ENCODE assay signal across 1 cellular context in the genomic region with DNA sequence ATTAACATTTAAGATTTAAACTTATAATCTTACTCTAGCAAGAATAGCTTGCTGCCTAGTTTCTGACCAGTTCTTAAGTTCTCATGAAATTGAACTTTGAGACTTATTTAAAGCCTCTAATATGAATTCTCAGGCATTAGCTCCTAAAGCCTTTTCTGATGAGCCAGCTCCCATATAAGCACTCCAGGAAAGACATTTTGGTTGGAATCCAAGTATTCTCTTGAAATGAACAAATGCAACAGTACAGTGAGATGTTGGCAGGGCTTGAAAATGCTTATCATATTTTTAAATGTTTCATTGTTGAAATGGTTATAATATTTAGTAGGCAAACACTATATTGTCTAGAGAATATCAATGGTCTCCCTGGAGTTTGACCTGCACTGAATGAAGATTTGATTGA.
TF ChIP-seq lines count a peak whose summit lies in the region.

No MANE protein-coding gene starts in this region.

TF ChIP-seq in SK-N-SH treated with all-trans-retinoic acid at 6 μM for 48 hours, 23 proteins besides CTCF, POLR2A, EP300 and RAD21 (continued from another document):
- TF ChIP-seq, protein P1, sequence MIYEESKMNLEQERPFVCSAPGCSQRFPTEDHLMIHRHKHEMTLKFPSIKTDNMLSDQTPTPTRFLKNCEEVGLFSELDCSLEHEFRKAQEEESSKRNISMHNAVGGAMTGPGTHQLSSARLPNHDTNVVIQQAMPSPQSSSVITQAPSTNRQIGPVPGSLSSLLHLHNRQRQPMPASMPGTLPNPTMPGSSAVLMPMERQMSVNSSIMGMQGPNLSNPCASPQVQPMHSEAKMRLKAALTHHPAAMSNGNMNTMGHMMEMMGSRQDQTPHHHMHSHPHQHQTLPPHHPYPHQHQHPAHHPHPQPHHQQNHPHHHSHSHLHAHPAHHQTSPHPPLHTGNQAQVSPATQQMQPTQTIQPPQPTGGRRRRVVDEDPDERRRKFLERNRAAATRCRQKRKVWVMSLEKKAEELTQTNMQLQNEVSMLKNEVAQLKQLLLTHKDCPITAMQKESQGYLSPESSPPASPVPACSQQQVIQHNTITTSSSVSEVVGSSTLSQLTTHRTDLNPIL (CRISPR knock-in tag; IDR thresholded peaks at IDR 0.05; ENCODE audit: low read depth) = no peak
- no peak for TF ChIP-seq TCF4 (CRISPR knock-in tag; IDR thresholded peaks at IDR 0.05; ENCODE audit: borderline replicate concordance)
- TF ChIP-seq, protein P2, sequence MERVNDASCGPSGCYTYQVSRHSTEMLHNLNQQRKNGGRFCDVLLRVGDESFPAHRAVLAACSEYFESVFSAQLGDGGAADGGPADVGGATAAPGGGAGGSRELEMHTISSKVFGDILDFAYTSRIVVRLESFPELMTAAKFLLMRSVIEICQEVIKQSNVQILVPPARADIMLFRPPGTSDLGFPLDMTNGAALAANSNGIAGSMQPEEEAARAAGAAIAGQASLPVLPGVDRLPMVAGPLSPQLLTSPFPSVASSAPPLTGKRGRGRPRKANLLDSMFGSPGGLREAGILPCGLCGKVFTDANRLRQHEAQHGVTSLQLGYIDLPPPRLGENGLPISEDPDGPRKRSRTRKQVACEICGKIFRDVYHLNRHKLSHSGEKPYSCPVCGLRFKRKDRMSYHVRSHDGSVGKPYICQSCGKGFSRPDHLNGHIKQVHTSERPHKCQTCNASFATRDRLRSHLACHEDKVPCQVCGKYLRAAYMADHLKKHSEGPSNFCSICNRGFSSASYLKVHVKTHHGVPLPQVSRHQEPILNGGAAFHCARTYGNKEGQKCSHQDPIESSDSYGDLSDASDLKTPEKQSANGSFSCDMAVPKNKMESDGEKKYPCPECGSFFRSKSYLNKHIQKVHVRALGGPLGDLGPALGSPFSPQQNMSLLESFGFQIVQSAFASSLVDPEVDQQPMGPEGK (CRISPR knock-in tag; IDR thresholded peaks at IDR 0.05; ENCODE audit: borderline replicate concordance) = no peak
- TF ChIP-seq ARNTL (CRISPR knock-in tag; IDR thresholded peaks at IDR 0.05; ENCODE audit: borderline replicate concordance, low read depth) = no peak
- no peak for TF ChIP-seq ZNF8 (CRISPR knock-in tag; IDR thresholded peaks at IDR 0.05)
- TF ChIP-seq SNAI2 (CRISPR knock-in tag; IDR thresholded peaks at IDR 0.05) = no peak
